Comparison of ENCODE assay signal across 23 cellular contexts in genomic region chr3:58377750-58378149, GRCh38. TPM values are rescaled to one million over a fixed set of nuclear protein-coding genes. Genes with fewer than 3 reads are reported as not detected.
DNase-seq lines count a peak whose midpoint lies in the region; ATAC-seq and TF ChIP-seq lines count a peak whose summit lies in the region.
"Had no signal": no experiment of that assay in that cellular context is flagged by ENCODE, and none has a peak within 500 bp of the region (broad histone marks: within the 10 kb centered on the region; RNA-seq: fewer than 3 reads in every experiment).

No MANE protein-coding gene starts in this region.

- H3K4ac ChIP-seq in H9 (ENCODE audit: low read depth, low read length) (no peak overlapping the region), mesendoderm (ENCODE audit: low read depth, low read length) (no peak overlapping the region)

- H2BK120ac ChIP-seq in H9 (ENCODE audit: low read depth, low read length, poor library complexity, severe bottlenecking) (no peak overlapping the region), mesendoderm (ENCODE audit: low read depth, low read length) (peak overlapping the region; percentile 38)

- H3K56ac ChIP-seq in H9 (ENCODE audit: insufficient read length, low read depth, low read length) (no peak overlapping the region), mesendoderm (ENCODE audit: low read length) (no peak overlapping the region)

- H3K4me1 ChIP-seq in H9 (ENCODE audit: insufficient read depth, low read length) (no peaks in the 10 kb centered on the region), mesendoderm (ENCODE audit: control insufficient read depth, low read depth, low read length) (no peaks in the 10 kb centered on the region)
- H3K4me1 ChIP-seq: SJSA1 had no signal

- H3K14ac ChIP-seq in H9 (ENCODE audit: insufficient read depth, low read length): no peak overlapping the region

- no peak overlapping the region for H3T11ph ChIP-seq in H9 (ENCODE audit: low read length)

- no peak overlapping the region for H2BK15ac ChIP-seq in H9 (ENCODE audit: low read depth, low read length)
- H2BK15ac ChIP-seq in mesendoderm (replicated peaks; ENCODE audit: low read depth): no peak overlapping the region

- H3K9ac ChIP-seq in H9 (ENCODE audit: extremely low read depth, insufficient read length, low read length) (no peak overlapping the region), mesendoderm (ENCODE audit: low read length) (no peak overlapping the region)

- DNase-seq in H9 (no peak), mesendoderm (no peak), substantia nigra (lab: John Stamatoyannopoulos, UW) (no peak), NCI-H748 (lab: John Stamatoyannopoulos, UW; ENCODE audit: unreplicated experiment) (no peak), putamen (ENCODE audit: low spot score) (no peak)
- DNase-seq: AML-193; C1 segment of cervical spinal cord; CD4-positive, alpha-beta memory T cell; COR-L47; DMS53; NCI-H1092 treated with DMSO at 0.1 percent for 48 hours; NCI-H1436; NCI-H187 treated with DMSO at 0.1 percent for 48 hours; NCI-H2107; NCI-H446 treated with DMSO at 0.1 percent for 48 hours; NCI-H526; Right ventricle myocardium superior; RPMI8226 had no signal

- H3K36me3 Mint-ChIP-seq in H9 (ENCODE audit: insufficient read depth in 1 of 3, low read depth in 3 of 3): no peaks in the 10 kb centered on the region

- peaks cover 10 to 11% of the 10 kb centered on the region in 2 experiments for H3K4me1 Mint-ChIP-seq in H9

- H3K18ac ChIP-seq in H9 (ENCODE audit: insufficient read length, low read depth, low read length): no peak overlapping the region
- H3K18ac ChIP-seq in mesendoderm (ENCODE audit: low read length): no peak overlapping the region

- no peak overlapping the region for H4K91ac ChIP-seq in H9 (ENCODE audit: insufficient read length, low read depth, low read length)

- H4K5ac ChIP-seq in H9 (ENCODE audit: insufficient read length, low read depth, low read length) (no peak overlapping the region), mesendoderm (ENCODE audit: low read length) (no peak overlapping the region)

- H2AK5ac ChIP-seq in H9 (ENCODE audit: insufficient read length, low read length): no peak overlapping the region
- no peak overlapping the region for H2AK5ac ChIP-seq in mesendoderm (ENCODE audit: low read length)

- TF ChIP-seq CTCF in H9 (conservative IDR thresholded peaks at IDR 0.05): 0 out of 3 replicates have a peak, but pooled peaks have one; percentile 17

- no peak overlapping the region for H3K27ac ChIP-seq in H9 (ENCODE audit: insufficient read length, low read depth, low read length)
- H3K27ac ChIP-seq in angular gyrus (ENCODE audit: low read depth, low read length): peak overlapping the region; percentile 7
- H3K27ac ChIP-seq in mesendoderm (ENCODE audit: low read depth, low read length): no peak overlapping the region
- H3K27ac ChIP-seq in substantia nigra (ENCODE audit: low read depth, low read length, poor library complexity, severe bottlenecking): peak overlapping the region; percentile 27
- H3K27ac ChIP-seq: HL-60, SJSA1 had no signal

- no peaks in the 10 kb centered on the region for H3K79me1 ChIP-seq in H9 (ENCODE audit: insufficient read depth, low read depth, low read length, poor library complexity, severe bottlenecking)
- H3K79me1 ChIP-seq in mesendoderm (ENCODE audit: low read length): no peaks in the 10 kb centered on the region

- no peaks in the 10 kb centered on the region for H3K23me2 ChIP-seq in H9 (ENCODE audit: insufficient read length, low read depth, low read length, poor library complexity, severe bottlenecking)

- no peaks in the 10 kb centered on the region for H3K9me3 Mint-ChIP-seq in H9
- H3K9me3 Mint-ChIP-seq: CD4-positive, alpha-beta memory T cell had no signal

- no peak overlapping the region for H2BK5ac ChIP-seq in H9 (ENCODE audit: insufficient read length, low read length)
- H2BK5ac ChIP-seq in mesendoderm (ENCODE audit: low read length): no peak overlapping the region

- no CpG with 5 or more reads among the region's 4 CpGs for WGBS in H9 (ENCODE audit: extremely low coverage, insufficient read length, low lambda C conversion rate)
- WGBS in mesendoderm (ENCODE audit: extremely low coverage, insufficient coverage, low lambda C conversion rate): no CpG with 5 or more reads among the region's 4 CpGs

- H3K4me2 ChIP-seq in H9 (ENCODE audit: insufficient read depth, insufficient read length, low read length) (no peak overlapping the region), mesendoderm (ENCODE audit: low read length) (no peak overlapping the region)

- H3K23ac ChIP-seq in H9 (ENCODE audit: insufficient read length, low read depth, low read length) (no peak overlapping the region), mesendoderm (ENCODE audit: low read length) (no peak overlapping the region)

- H3K27ac Mint-ChIP-seq in H9: no peak overlapping the region

- H3K4me3 Mint-ChIP-seq in H9: no peak overlapping the region
- H3K4me3 Mint-ChIP-seq: CD4-positive, alpha-beta memory T cell had no signal

- H3K27me3 Mint-ChIP-seq in H9 (ENCODE audit: low read depth): no peaks in the 10 kb centered on the region
- H3K27me3 Mint-ChIP-seq: CD4-positive, alpha-beta memory T cell had no signal

- H3K79me2 ChIP-seq in H9 (ENCODE audit: insufficient read depth, low read length): no peaks in the 10 kb centered on the region
- H3K79me2 ChIP-seq in mesendoderm (ENCODE audit: control insufficient read depth, insufficient read depth, low read length): no peaks in the 10 kb centered on the region

- H3K4me3 ChIP-seq in mesendoderm (ENCODE audit: low read length): no peak overlapping the region
- H3K4me3 ChIP-seq: GM12878, SJSA1 had no signal

- H4K20me1 ChIP-seq in H9 (ENCODE audit: control insufficient read depth, insufficient read depth, insufficient read length): no peaks in the 10 kb centered on the region

- no peak overlapping the region for H2AFZ ChIP-seq in H9 (ENCODE audit: low read length)

- H2BK12ac ChIP-seq in H9 (ENCODE audit: insufficient read length, low read depth, low read length): no peak overlapping the region

- H3K36me3 ChIP-seq in mesendoderm (ENCODE audit: control insufficient read depth, insufficient read depth, low read length): no peaks in the 10 kb centered on the region

- H2BK20ac ChIP-seq in H9 (ENCODE audit: low read depth, low read length, poor library complexity, severe bottlenecking): no peak overlapping the region

- no peak overlapping the region for H4K8ac ChIP-seq in H9 (replicated peaks; ENCODE audit: insufficient read length, low read depth, low read length)
- no peak overlapping the region for H4K8ac ChIP-seq in mesendoderm (ENCODE audit: low read depth, low read length)

- no peaks in the 10 kb centered on the region for H3K27me3 ChIP-seq in H9 (ENCODE audit: insufficient read depth, low read length)
- no peaks in the 10 kb centered on the region for H3K27me3 ChIP-seq in mesendoderm (ENCODE audit: insufficient read depth, low read length, poor library complexity)
- H3K27me3 ChIP-seq: SJSA1 had no signal

- ATAC-seq in GM19351 (IDR thresholded peaks at IDR 0.05; ENCODE audit: unreplicated experiment): no peak
- ATAC-seq: GM12878 had no signal

- H3K9me3 ChIP-seq in H9 (ENCODE audit: control insufficient read depth, low read depth, low read length): no peaks in the 10 kb centered on the region
- H3K9me3 ChIP-seq: SJSA1 had no signal

RNA-seq across cellular contexts. Expression of gene PXK, which starts 45.1 kb away (rescaled TPM):
- total RNA-seq in H9 (2021): 3.3 and 3.4 TPM in 2 replicates
- polyA plus RNA-seq in mesendoderm (2013, experiment 1 of 2): 5.3 TPM
- 5.1 TPM for polyA plus RNA-seq in mesendoderm (2013, experiment 2 of 2)

RNA-seq across cellular contexts. Expression of gene PDHB, which starts 55.9 kb away (rescaled TPM):
- total RNA-seq in H9 (2021): 131 and 132 TPM in 2 replicates
- polyA plus RNA-seq in mesendoderm (2013, experiment 1 of 2): 316 TPM
- 310 TPM for polyA plus RNA-seq in mesendoderm (2013, experiment 2 of 2)

Comparison
In these comparisons a context has a peak if more than half of its experiments do, and no peak if none do; other contexts are left out.
1. H3K27ac ChIP-seq: peak in angular gyrus (single experiment) and substantia nigra (single experiment); none in H9 (single experiment) and mesendoderm (single experiment).